In genomic region chr10:24513155-24513554, GRCh38 we compare ENCODE assay signal across 8 cellular contexts.
DNase-seq lines count a peak whose midpoint lies in the region; ATAC-seq and TF ChIP-seq lines count a peak whose summit lies in the region.

No MANE protein-coding gene starts in this region.

- WGBS in heart right ventricle, 2 donors = 78 to 79% methylated on average over 9 of the region's 9 CpGs

- ATAC-seq in heart right ventricle (no peak), left ventricle myocardium superior (no peak)

- H3K36me3 ChIP-seq in heart right ventricle = peaks cover 0 to 88% (median 10%) of the 10 kb centered on the region in 9 donors

- peaks cover 19% of the 10 kb centered on the region for H3K36me3 Mint-ChIP-seq in type B pancreatic cell

- DNase-seq in heart right ventricle (no peak), left ventricle myocardium superior (no peak), RPMI7951 (ENCODE audit: low read depth) (peak; percentile 53), foreskin fibroblast (peak in 1 of 2 donors; percentile 52), type B pancreatic cell (ENCODE audit: extremely low spot score, unreplicated experiment) (no peak), SHP77 treated with DMSO at 0.1 percent for 48 hours (lab: John Stamatoyannopoulos, UW) (no peak), cortex of kidney (lab: John Stamatoyannopoulos, UW) (no peak), GM19238 (ENCODE audit: insufficient read length, low spot score) (no peak)

- intact Hi-C loops in heart right ventricle (cut with DNase I) = loop anchor here in 9 of 10 donors (5.0 to 10.0 kb wide), 9 partner anchors 118 to 518 kb away; partner anchors contain the start of gene KIAA1217 (in 1 of the 9)
- intact Hi-C loops in left ventricle myocardium superior (cut with micrococcal nuclease) = loop anchor here (10.0 kb wide), 1 partner anchor 158 kb away; no protein-coding TSS in a partner anchor

- H3K4me1 ChIP-seq in heart right ventricle = no peaks in the 10 kb centered on the region

- H3K27ac ChIP-seq in heart right ventricle = no peak overlapping the region

- H3K4me3 Mint-ChIP-seq in type B pancreatic cell = no peak overlapping the region

- peak in 6 of 9 donors; percentile 14 to 39 (median 24) for TF ChIP-seq CTCF in heart right ventricle (IDR thresholded peaks at IDR 0.05)
- TF ChIP-seq CTCF in foreskin fibroblast (IDR thresholded peaks at IDR 0.05; ENCODE audit: low read depth, low read length) = peak; percentile 55
- peak; percentile 50 for TF ChIP-seq CTCF in type B pancreatic cell (conservative IDR thresholded peaks at IDR 0.05)

- no peaks in the 10 kb centered on the region for H3K27me3 ChIP-seq in heart right ventricle

- H3K27ac Mint-ChIP-seq in type B pancreatic cell = no peak overlapping the region

- H3K4me3 ChIP-seq in heart right ventricle = no peak overlapping the region
- no peak overlapping the region for H3K4me3 ChIP-seq in foreskin fibroblast (ENCODE audit: low read depth in 1 of 2, low read length in 2 of 2)

- H3K9me3 Mint-ChIP-seq in type B pancreatic cell = no peaks in the 10 kb centered on the region

- H3K4me1 Mint-ChIP-seq in type B pancreatic cell (ENCODE audit: unreplicated experiment) = peaks cover 2% of the 10 kb centered on the region

- no peaks in the 10 kb centered on the region for H3K27me3 Mint-ChIP-seq in type B pancreatic cell

- H3K9me3 ChIP-seq in heart right ventricle = no peaks in the 10 kb centered on the region
